ENCODE assay signal across 19 cellular contexts in genomic region chr18:13462686-13463085, GRCh38.
A peak's percentile ranks its signal among the peaks of the same experiment; 100 is the strongest.
DNase-seq lines count a peak whose midpoint lies in the region; ATAC-seq and TF ChIP-seq lines count a peak whose summit lies in the region.
"Had no signal": no experiment of that assay in that cellular context is flagged by ENCODE, and none has a peak within 500 bp of the region (broad histone marks: within the 10 kb centered on the region; RNA-seq: fewer than 3 reads in every experiment).

No MANE protein-coding gene starts in this region.

- WGBS in sigmoid colon, 2 donors = 91 to 95% methylated on average over 11 of the region's 11 CpGs

- H3K4me3 Mint-ChIP-seq in activated T-cell treated with anti-CD3 and anti-CD28 coated beads, Interleukin-2, amount 50 U/mL, for 4 hours = no peak overlapping the region
- peak overlapping the region in 4 of 8 donors; percentile 21 to 57 (median 45) for H3K4me3 Mint-ChIP-seq in CD4-positive, alpha-beta memory T cell
- no peak overlapping the region for H3K4me3 Mint-ChIP-seq in activated naive CD8-positive, alpha-beta T cell treated with anti-CD3 and anti-CD28 coated beads for 36 hours
- H3K4me3 Mint-ChIP-seq in glutamatergic neuron (ENCODE audit: unreplicated experiment) = no peak overlapping the region

- no peaks in the 10 kb centered on the region for H3K36me3 ChIP-seq in CD4-positive, alpha-beta memory T cell (ENCODE audit: insufficient read depth, low read length)
- peaks cover 0 to 3% (median 0%) of the 10 kb centered on the region in 4 donors for H3K36me3 ChIP-seq in sigmoid colon

- TF ChIP-seq EP300 in sigmoid colon (IDR thresholded peaks at IDR 0.05) = no peak

- no peaks in the 10 kb centered on the region for H3K9me3 ChIP-seq in CD4-positive, alpha-beta memory T cell (ENCODE audit: control insufficient read depth in 1 of 2, low read length in 2 of 2)
- no peaks in the 10 kb centered on the region for H3K9me3 ChIP-seq in sigmoid colon

- peaks cover 3% of the 10 kb centered on the region for H3K9me3 Mint-ChIP-seq in activated T-cell treated with anti-CD3 and anti-CD28 coated beads, Interleukin-2, amount 50 U/mL, for 4 hours
- peaks cover 0 to 12% (median 8%) of the 10 kb centered on the region in 8 donors for H3K9me3 Mint-ChIP-seq in CD4-positive, alpha-beta memory T cell
- peaks cover 21% of the 10 kb centered on the region for H3K9me3 Mint-ChIP-seq in activated naive CD8-positive, alpha-beta T cell treated with anti-CD3 and anti-CD28 coated beads for 36 hours
- peaks cover 3% of the 10 kb centered on the region for H3K9me3 Mint-ChIP-seq in glutamatergic neuron (ENCODE audit: unreplicated experiment)

- H3K4me1 Mint-ChIP-seq in activated T-cell treated with anti-CD3 and anti-CD28 coated beads, Interleukin-2, amount 50 U/mL, for 4 hours (ENCODE audit: low read depth) = peaks cover 56% of the 10 kb centered on the region
- peaks cover 50 to 78% (median 65%) of the 10 kb centered on the region in 4 donors for H3K4me1 Mint-ChIP-seq in CD4-positive, alpha-beta memory T cell
- H3K4me1 Mint-ChIP-seq in activated naive CD8-positive, alpha-beta T cell treated with anti-CD3 and anti-CD28 coated beads for 36 hours = peaks cover 50% of the 10 kb centered on the region
- H3K4me1 Mint-ChIP-seq in glutamatergic neuron (ENCODE audit: low read depth, unreplicated experiment) = no peaks in the 10 kb centered on the region

- no peak overlapping the region for H3K27ac ChIP-seq in CD4-positive, alpha-beta memory T cell (ENCODE audit: low read depth, low read length)
- H3K27ac ChIP-seq in sigmoid colon = no peak overlapping the region
- H3K27ac ChIP-seq: GM23248 had no signal

- intact Hi-C loops in CD4-positive, alpha-beta memory T cell (cut with micrococcal nuclease) = no loop called here
- intact Hi-C loops in sigmoid colon (cut with DNase I) = no loop called here

- peaks cover 14% of the 10 kb centered on the region for H3K36me3 Mint-ChIP-seq in activated T-cell treated with anti-CD3 and anti-CD28 coated beads, Interleukin-2, amount 50 U/mL, for 4 hours (ENCODE audit: insufficient read depth)
- peaks cover 20 to 26% of the 10 kb centered on the region in 2 donors for H3K36me3 Mint-ChIP-seq in CD4-positive, alpha-beta memory T cell
- H3K36me3 Mint-ChIP-seq in activated naive CD8-positive, alpha-beta T cell treated with anti-CD3 and anti-CD28 coated beads for 36 hours = peaks cover 50% of the 10 kb centered on the region
- H3K36me3 Mint-ChIP-seq in glutamatergic neuron (ENCODE audit: unreplicated experiment) = peaks cover 4% of the 10 kb centered on the region

- TF ChIP-seq CTCF in sigmoid colon (IDR thresholded peaks at IDR 0.05) (no peak), glutamatergic neuron (IDR thresholded peaks at IDR 0.05; ENCODE audit: partially characterized antibody, unreplicated experiment) (no peak), GM10266 (IDR thresholded peaks at IDR 0.05; ENCODE audit: control insufficient read depth, insufficient read depth, low read depth, missing control alignments) (no peak)

- H3K4me3 ChIP-seq in CD4-positive, alpha-beta memory T cell (ENCODE audit: low read length in 2 of 2) = no peak overlapping the region
- H3K4me3 ChIP-seq in sigmoid colon = no peak overlapping the region
- H3K4me3 ChIP-seq: GM23248 had no signal

- POLR2A ChIA-PET in CD4-positive, alpha-beta memory T cell (lab: Charles Lee; ENCODE audit: partially characterized antibody) = interaction anchor here (0.8 to 2.1 kb wide), 4 partner anchors 9 to 88 kb away, joined by 3 to 7 read pairs (median 3); no protein-coding TSS in a partner anchor

- peak; percentile 16 for DNase-seq in activated T-cell treated with anti-CD3 and anti-CD28 coated beads, Interleukin-2, amount 50 U/mL, for 1 hour
- no peak for DNase-seq in activated T-cell treated with anti-CD3 and anti-CD28 coated beads, Interleukin-2, amount 50 U/mL, for 4 hours
- DNase-seq in CD4-positive, alpha-beta memory T cell = no peak
- no peak for DNase-seq in activated naive CD8-positive, alpha-beta T cell treated with anti-CD3 and anti-CD28 coated beads for 36 hours
- DNase-seq in sigmoid colon (peak; percentile 45), glutamatergic neuron (no peak), GM10266 (ENCODE audit: extremely low spot score) (no peak), NCI-H82 treated with DMSO at 0.1 percent for 48 hours (lab: John Stamatoyannopoulos, UW; ENCODE audit: unreplicated experiment) (no peak)
- DNase-seq: 8988T; C1 segment of cervical spinal cord; GM23248; IMR-90; Kasumi-1; NCI-H1105; NCI-H1694; NCI-H69; NK-92 treated with Interleukin-12 subunit alpha and Interleukin-12 subunit beta, amount 100 ng/mL, for 24 hours; SHP77 treated with DMSO at 0.1 percent for 48 hours had no signal

- H3K27ac Mint-ChIP-seq in CD4-positive, alpha-beta memory T cell = peak overlapping the region; percentile 53 to 97 (median 83)
- H3K27ac Mint-ChIP-seq in activated naive CD8-positive, alpha-beta T cell treated with anti-CD3 and anti-CD28 coated beads for 36 hours = peak overlapping the region; percentile 62
- H3K27ac Mint-ChIP-seq in glutamatergic neuron (ENCODE audit: unreplicated experiment) = no peak overlapping the region

- no peaks in the 10 kb centered on the region for H3K27me3 ChIP-seq in CD4-positive, alpha-beta memory T cell (ENCODE audit: insufficient read depth, low read length)
- H3K27me3 ChIP-seq in sigmoid colon = no peaks in the 10 kb centered on the region

- CTCF ChIA-PET in CD4-positive, alpha-beta memory T cell (lab: Charles Lee; ENCODE audit: partially characterized antibody) = interaction anchor here (2.2 kb wide), 1 partner anchor 247 kb away, joined by 10 read pairs; no protein-coding TSS in a partner anchor

- H3K27me3 Mint-ChIP-seq in activated T-cell treated with anti-CD3 and anti-CD28 coated beads, Interleukin-2, amount 50 U/mL, for 4 hours (ENCODE audit: low read depth) = no peaks in the 10 kb centered on the region
- no peaks in the 10 kb centered on the region for H3K27me3 Mint-ChIP-seq in CD4-positive, alpha-beta memory T cell
- H3K27me3 Mint-ChIP-seq in activated naive CD8-positive, alpha-beta T cell treated with anti-CD3 and anti-CD28 coated beads for 36 hours = no peaks in the 10 kb centered on the region
- H3K27me3 Mint-ChIP-seq in glutamatergic neuron (ENCODE audit: unreplicated experiment) = no peaks in the 10 kb centered on the region

- H3K4me1 ChIP-seq in CD4-positive, alpha-beta memory T cell (ENCODE audit: insufficient read depth, low read length) = peaks cover 59% of the 10 kb centered on the region
- peaks cover 0 to 10% (median 4%) of the 10 kb centered on the region in 4 donors for H3K4me1 ChIP-seq in sigmoid colon

- ATAC-seq in activated T-cell treated with anti-CD3 and anti-CD28 coated beads, Interleukin-2, amount 50 U/mL, for 4 hours = no peak
- ATAC-seq: HCT116 had no signal

- no peak for TF ChIP-seq POLR2A in sigmoid colon (IDR thresholded peaks at IDR 0.05)

Comparison
In these comparisons a context has a peak if more than half of its experiments do, and no peak if none do; other contexts are left out.
1. DNase-seq: peak in activated T-cell treated with anti-CD3 and anti-CD28 coated beads, Interleukin-2, amount 50 U/mL, for 1 hour (single experiment) and sigmoid colon (single experiment); none in activated T-cell treated with anti-CD3 and anti-CD28 coated beads, Interleukin-2, amount 50 U/mL, for 4 hours (single experiment), CD4-positive, alpha-beta memory T cell (0 of 5), activated naive CD8-positive, alpha-beta T cell treated with anti-CD3 and anti-CD28 coated beads for 36 hours (single experiment), glutamatergic neuron (single experiment), GM10266 (single experiment) and NCI-H82 treated with DMSO at 0.1 percent for 48 hours (single experiment).